In the genomic region with DNA sequence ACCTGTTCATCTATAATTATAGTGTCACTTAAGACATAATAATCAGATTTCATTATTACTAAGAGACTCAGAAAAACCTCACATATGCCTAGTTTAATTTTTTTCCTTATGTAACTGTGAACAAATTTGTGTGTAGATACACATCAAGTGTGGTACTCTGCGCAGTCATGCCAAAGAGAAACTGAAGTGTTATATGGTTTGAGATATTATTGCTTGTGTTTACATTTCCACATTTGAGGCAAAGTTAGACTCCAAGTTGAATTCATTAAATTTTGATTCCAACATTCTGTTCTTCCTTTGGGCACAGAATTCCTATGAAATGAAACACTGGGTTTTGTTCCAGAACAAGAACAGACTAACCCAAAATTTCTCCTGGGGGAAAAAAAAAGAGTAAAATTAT, we compare ENCODE assay signal across 8 cellular contexts. TPM values are rescaled to one million over a fixed set of nuclear protein-coding genes. Genes with fewer than 3 reads are reported as not detected.
A peak's percentile ranks its signal among the peaks of the same experiment; 100 is the strongest.
DNase-seq lines count a peak whose midpoint lies in the region; ATAC-seq, FAIRE-seq and TF ChIP-seq lines count a peak whose summit lies in the region.

No MANE protein-coding gene starts in this region.

- H3K4me3 Mint-ChIP-seq in T-helper 1 cell treated with Interleukin-12 subunit alpha and Interleukin-12 subunit beta and Interleukin-4 antibody, amounts not matched to agents 30 μg/mL and 1 μg/mL, for 36 hours = peak overlapping the region; percentile 92
- H3K4me3 Mint-ChIP-seq in activated T-helper 2 cell treated with anti-CD3 and anti-CD28 coated beads, Interferon-gamma antibody, Interleukin-2, Interleukin-4, amounts not matched to agents 10 μg/mL and 5 μg/mL and 100 μg/mL, durations not matched to agents 14 hours and 24 hours and 36 hours (ENCODE audit: low read depth) = peak overlapping the region; percentile 94

- H3K27me3 Mint-ChIP-seq in T-helper 1 cell treated with Interleukin-12 subunit alpha and Interleukin-12 subunit beta and Interleukin-4 antibody, amounts not matched to agents 30 μg/mL and 1 μg/mL, for 36 hours (ENCODE audit: low read depth) = no peaks in the 10 kb centered on the region
- H3K27me3 Mint-ChIP-seq in activated T-helper 2 cell treated with anti-CD3 and anti-CD28 coated beads, Interferon-gamma antibody, Interleukin-2, Interleukin-4, amounts not matched to agents 10 μg/mL and 5 μg/mL and 100 μg/mL, durations not matched to agents 14 hours and 24 hours and 36 hours (ENCODE audit: low read depth) = no peaks in the 10 kb centered on the region

- no peak for FAIRE-seq in kidney (lab: Jason Lieb, UNC)

- H3K9me3 Mint-ChIP-seq in T-helper 1 cell treated with Interleukin-12 subunit alpha and Interleukin-12 subunit beta and Interleukin-4 antibody, amounts not matched to agents 30 μg/mL and 1 μg/mL, for 36 hours = no peaks in the 10 kb centered on the region
- H3K9me3 Mint-ChIP-seq in activated T-helper 2 cell treated with anti-CD3 and anti-CD28 coated beads, Interferon-gamma antibody, Interleukin-2, Interleukin-4, amounts not matched to agents 10 μg/mL and 5 μg/mL and 100 μg/mL, durations not matched to agents 14 hours and 24 hours and 36 hours = no peaks in the 10 kb centered on the region

- H3K27ac Mint-ChIP-seq in T-helper 1 cell treated with Interleukin-12 subunit alpha and Interleukin-12 subunit beta and Interleukin-4 antibody, amounts not matched to agents 30 μg/mL and 1 μg/mL, for 36 hours = peak overlapping the region; percentile 82
- peak overlapping the region; percentile 89 for H3K27ac Mint-ChIP-seq in activated T-helper 2 cell treated with anti-CD3 and anti-CD28 coated beads, Interferon-gamma antibody, Interleukin-2, Interleukin-4, amounts not matched to agents 10 μg/mL and 5 μg/mL and 100 μg/mL, durations not matched to agents 14 hours and 24 hours and 36 hours

- H3K4me1 Mint-ChIP-seq in T-helper 1 cell treated with Interleukin-12 subunit alpha and Interleukin-12 subunit beta and Interleukin-4 antibody, amounts not matched to agents 30 μg/mL and 1 μg/mL, for 36 hours (ENCODE audit: low read depth) = peaks cover 52% of the 10 kb centered on the region
- peaks cover 55% of the 10 kb centered on the region for H3K4me1 Mint-ChIP-seq in activated T-helper 2 cell treated with anti-CD3 and anti-CD28 coated beads, Interferon-gamma antibody, Interleukin-2, Interleukin-4, amounts not matched to agents 10 μg/mL and 5 μg/mL and 100 μg/mL, durations not matched to agents 14 hours and 24 hours and 36 hours (ENCODE audit: low read depth)

- H3K9me3 ChIP-seq in kidney (ENCODE audit: control insufficient read depth in 1 of 2, low read length in 2 of 2) (no peaks in the 10 kb centered on the region), subcutaneous abdominal adipose tissue (ENCODE audit: control insufficient read depth in 5 of 5, low read length in 5 of 5) (no peaks in the 10 kb centered on the region)

- H3K27ac ChIP-seq in kidney (ENCODE audit: low read depth in 2 of 2, low read length in 2 of 2) = no peak overlapping the region
- peak overlapping the region; percentile 99 for H3K27ac ChIP-seq in subcutaneous abdominal adipose tissue (ENCODE audit: low read depth, low read length)

- H3K27me3 ChIP-seq in subcutaneous abdominal adipose tissue (ENCODE audit: control insufficient read depth in 5 of 5, insufficient read depth in 4 of 5, low read length in 5 of 5) = no peaks in the 10 kb centered on the region

- H3K9ac ChIP-seq in kidney (ENCODE audit: low read length in 2 of 2) = peak overlapping the region; percentile 13 to 65
- H3K9ac ChIP-seq in subcutaneous abdominal adipose tissue (ENCODE audit: low read length in 5 of 5) = peak overlapping the region; percentile 90 to 99 (median 95)

- intact Hi-C loops in activated T-helper 2 cell treated with anti-CD3 and anti-CD28 coated beads, Interferon-gamma antibody, Interleukin-2, Interleukin-4, amounts not matched to agents 10 μg/mL and 5 μg/mL and 100 μg/mL, durations not matched to agents 14 hours and 24 hours and 36 hours (cut with micrococcal nuclease) = loop anchor here (1.0 to 5.0 kb wide), 5 partner anchors 8 to 1069 kb away; a partner anchor contains a TSS
- intact Hi-C loops in kidney (cut with DNase I) = no loop called here

- H3K36me3 Mint-ChIP-seq in T-helper 1 cell treated with Interleukin-12 subunit alpha and Interleukin-12 subunit beta and Interleukin-4 antibody, amounts not matched to agents 30 μg/mL and 1 μg/mL, for 36 hours (ENCODE audit: low read depth) = peaks cover 30% of the 10 kb centered on the region
- H3K36me3 Mint-ChIP-seq in activated T-helper 2 cell treated with anti-CD3 and anti-CD28 coated beads, Interferon-gamma antibody, Interleukin-2, Interleukin-4, amounts not matched to agents 10 μg/mL and 5 μg/mL and 100 μg/mL, durations not matched to agents 14 hours and 24 hours and 36 hours (ENCODE audit: low read depth) = peaks cover 29% of the 10 kb centered on the region

- H3K4me1 ChIP-seq in kidney (ENCODE audit: control insufficient read depth in 1 of 2, insufficient read depth in 1 of 2, low read depth in 1 of 2, low read length in 2 of 2) (peaks cover 12 to 18% of the 10 kb centered on the region in 2 donors), subcutaneous abdominal adipose tissue (ENCODE audit: control insufficient read depth in 5 of 5, insufficient read depth in 5 of 5, low read length in 5 of 5) (peaks cover 13 to 62% (median 56%) of the 10 kb centered on the region in 5 donors)

- H3K4me3 ChIP-seq in kidney (ENCODE audit: low read length in 2 of 2) (peak overlapping the region; percentile 94 to 95), subcutaneous abdominal adipose tissue (ENCODE audit: low read depth in 1 of 5, low read length in 5 of 5) (peak overlapping the region; percentile 94 to 97 (median 96))

- TF ChIP-seq CTCF in kidney (IDR thresholded peaks at IDR 0.05; ENCODE audit: borderline replicate concordance, extremely low read depth, insufficient read depth) = no peak

- H3K36me3 ChIP-seq in kidney (ENCODE audit: control insufficient read depth in 1 of 2, insufficient read depth in 2 of 2, low read length in 2 of 2) (no peaks in the 10 kb centered on the region), subcutaneous abdominal adipose tissue (ENCODE audit: control insufficient read depth in 5 of 5, insufficient read depth in 5 of 5, low read length in 5 of 5) (no peaks in the 10 kb centered on the region)

- DNase-seq in T-helper 1 cell (no peak), kidney (no peak), NCI-H187 (lab: John Stamatoyannopoulos, UW) (no peak), SW480 (ENCODE audit: low spot score) (no peak)
- no peak for DNase-seq in activated T-helper 2 cell treated with anti-CD3 and anti-CD28 coated beads, Interferon-gamma antibody, Interleukin-2, Interleukin-4, amounts not matched to agents 10 μg/mL and 5 μg/mL and 100 μg/mL, durations not matched to agents 14 hours and 24 hours and 36 hours (ENCODE audit: low spot score)

- ATAC-seq in HG02623 (IDR thresholded peaks at IDR 0.05; ENCODE audit: unreplicated experiment) = no peak

RNA-seq across cellular contexts. Expression of a gene that starts 2.2 kb away (rescaled TPM):
- 230 and 244 TPM in 2 replicates for total RNA-seq in activated T-helper 2 cell treated with anti-CD3 and anti-CD28 coated beads, Interferon-gamma antibody, Interleukin-2, Interleukin-4, amounts not matched to agents 10 μg/mL and 5 μg/mL and 100 μg/mL, durations not matched to agents 14 hours and 24 hours and 36 hours
- 167 TPM for total RNA-seq in kidney
- polyA plus RNA-seq in kidney (ENCODE audit: insufficient read depth, low read depth, low replicate concordance) = 22.0 TPM
